In genomic region chr4:145181091-145181501, GRCh38 we compare ENCODE assay signal across 8 cellular contexts. TPM values are rescaled to one million over a fixed set of nuclear protein-coding genes. Genes with fewer than 3 reads are reported as not detected.
A peak's percentile ranks its signal among the peaks of the same experiment; 100 is the strongest.
DNase-seq lines count a peak whose midpoint lies in the region; ATAC-seq and TF ChIP-seq lines count a peak whose summit lies in the region.

No MANE protein-coding gene starts in this region.

- H3K36me3 ChIP-seq in thyroid gland, result no peaks in the 10 kb centered on the region

- H3K4me3 Mint-ChIP-seq in activated CD4-positive, alpha-beta T cell treated with anti-CD3 and anti-CD28 coated beads, Interleukin-2, amount 10 ng/mL, durations not matched to agents 7 days and 5 days, result peak overlapping the region; percentile 86
- H3K4me3 Mint-ChIP-seq in activated T-helper 17 cell treated with anti-CD3 and anti-CD28 coated beads, Interleukin-2, amount 50 U/mL, for 72 hours, result peak overlapping the region; percentile 94

- no peaks in the 10 kb centered on the region for H3K9me3 Mint-ChIP-seq in activated CD4-positive, alpha-beta T cell treated with anti-CD3 and anti-CD28 coated beads, Interleukin-2, amount 10 ng/mL, durations not matched to agents 7 days and 5 days
- H3K9me3 Mint-ChIP-seq in activated T-helper 17 cell treated with anti-CD3 and anti-CD28 coated beads, Interleukin-2, amount 50 U/mL, for 72 hours, result no peaks in the 10 kb centered on the region

- H3K9me3 ChIP-seq in thyroid gland, result no peaks in the 10 kb centered on the region

- TF ChIP-seq CTCF in thyroid gland (IDR thresholded peaks at IDR 0.05), result peak in 1 of 6 experiments; percentile 8

- no peak for DNase-seq in activated CD4-positive, alpha-beta T cell treated with anti-CD3 and anti-CD28 coated beads, Interleukin-2, amount 10 ng/mL, durations not matched to agents 7 days and 5 days
- no peak for DNase-seq in activated CD4-positive, alpha-beta T cell treated with anti-CD3 and anti-CD28 coated beads, Interleukin-2, amount 50 U/mL, for 4 hours
- no peak for DNase-seq in thyroid gland
- DNase-seq in SIG-M5 (lab: John Stamatoyannopoulos, UW), result no peak

- no peak for TF ChIP-seq POLR2A in thyroid gland (IDR thresholded peaks at IDR 0.05)

- peaks cover 29% of the 10 kb centered on the region for H3K4me1 Mint-ChIP-seq in activated CD4-positive, alpha-beta T cell treated with anti-CD3 and anti-CD28 coated beads, Interleukin-2, amount 10 ng/mL, durations not matched to agents 7 days and 5 days
- H3K4me1 Mint-ChIP-seq in activated T-helper 17 cell treated with anti-CD3 and anti-CD28 coated beads, Interleukin-2, amount 50 U/mL, for 72 hours, result peaks cover 13% of the 10 kb centered on the region

- peaks cover 17% of the 10 kb centered on the region for H3K36me3 Mint-ChIP-seq in activated CD4-positive, alpha-beta T cell treated with anti-CD3 and anti-CD28 coated beads, Interleukin-2, amount 10 ng/mL, durations not matched to agents 7 days and 5 days (ENCODE audit: low read depth)
- H3K36me3 Mint-ChIP-seq in activated T-helper 17 cell treated with anti-CD3 and anti-CD28 coated beads, Interleukin-2, amount 50 U/mL, for 72 hours (ENCODE audit: low read depth), result peaks cover 27% of the 10 kb centered on the region

- H3K27me3 ChIP-seq in layer of hippocampus (ENCODE audit: control insufficient read depth, insufficient read depth, low read length) (no peaks in the 10 kb centered on the region), thyroid gland (no peaks in the 10 kb centered on the region)

- H3K27ac ChIP-seq in layer of hippocampus (ENCODE audit: low read depth, low read length) (peak overlapping the region; percentile 88), thyroid gland (peak overlapping the region; percentile 57 to 98 (median 90))

- POLR2A ChIA-PET in activated CD4-positive, alpha-beta T cell treated with anti-CD3 and anti-CD28 coated beads, Interleukin-2, amount 10 ng/mL, durations not matched to agents 7 days and 5 days (lab: Charles Lee), result no interaction called here

- CTCF ChIA-PET in activated CD4-positive, alpha-beta T cell treated with anti-CD3 and anti-CD28 coated beads, Interleukin-2, amount 10 ng/mL, durations not matched to agents 7 days and 5 days (lab: Charles Lee), result no interaction called here

- peak overlapping the region; percentile 94 for H3K27ac Mint-ChIP-seq in activated CD4-positive, alpha-beta T cell treated with anti-CD3 and anti-CD28 coated beads, Interleukin-2, amount 10 ng/mL, durations not matched to agents 7 days and 5 days
- H3K27ac Mint-ChIP-seq in activated T-helper 17 cell treated with anti-CD3 and anti-CD28 coated beads, Interleukin-2, amount 50 U/mL, for 72 hours, result peak overlapping the region; percentile 80

- peak overlapping the region in 2 of 3 donors; percentile 20 to 66 for H3K4me3 ChIP-seq in thyroid gland (replicated peaks in 1 of 3)

- peaks cover 25 to 33% of the 10 kb centered on the region in 2 donors for H3K4me1 ChIP-seq in thyroid gland

- H3K27me3 Mint-ChIP-seq in activated CD4-positive, alpha-beta T cell treated with anti-CD3 and anti-CD28 coated beads, Interleukin-2, amount 10 ng/mL, durations not matched to agents 7 days and 5 days, result peaks cover 2% of the 10 kb centered on the region
- H3K27me3 Mint-ChIP-seq in activated T-helper 17 cell treated with anti-CD3 and anti-CD28 coated beads, Interleukin-2, amount 50 U/mL, for 72 hours, result no peaks in the 10 kb centered on the region

- no peak for ATAC-seq in activated T-helper 17 cell treated with anti-CD3 and anti-CD28 coated beads, Interleukin-2, amount 50 U/mL, for 72 hours (replicated peaks)
- ATAC-seq in HG03460 (IDR thresholded peaks at IDR 0.05; ENCODE audit: unreplicated experiment) (no peak), HG03378 (IDR thresholded peaks at IDR 0.05; ENCODE audit: unreplicated experiment) (no peak)

- intact Hi-C loops in thyroid gland (cut with DNase I), result no loop called here

- WGBS in thyroid gland, 2 donors, result 8 to 18% methylated on average over 7 of the region's 7 CpGs

RNA-seq across cellular contexts. Expression of gene OTUD4, which starts 0.7 kb away (rescaled TPM):
- 10 to 100 TPM; 47.3 to 56.9 TPM for total RNA-seq in activated CD4-positive, alpha-beta T cell treated with anti-CD3 and anti-CD28 coated beads, Interleukin-2, amount 10 ng/mL, durations not matched to agents 7 days and 5 days
- 10 to 100 TPM; 50.8 to 71.4 TPM for total RNA-seq in activated T-helper 17 cell treated with anti-CD3 and anti-CD28 coated beads, Interleukin-2, amount 50 U/mL, for 72 hours
- total RNA-seq in thyroid gland, result 10 to 100 TPM; 28.5 to 43.7 (median 32.6) TPM
